Comparison of ENCODE assay signal across 1 cellular context in genomic region chr19:12544401-12544876, GRCh38.
A peak's percentile ranks its signal among the peaks of the same experiment; 100 is the strongest.
TF ChIP-seq lines count a peak whose summit lies in the region.

No MANE protein-coding gene starts in this region.

TF ChIP-seq in K562, 482 proteins besides CTCF, POLR2A, EP300 and RAD21 (continued from another document and continues in another):
- TF ChIP-seq TFAP4 (CRISPR knock-in tag; IDR thresholded peaks at IDR 0.05; ENCODE audit: borderline replicate concordance): peak; percentile 85; the same call in 1 of the 2 replicates
- no peak for TF ChIP-seq ZC3H8 (IDR thresholded peaks at IDR 0.05)
- peak; percentile 92 for TF ChIP-seq LEF1 (IDR thresholded peaks at IDR 0.05)
- peak; percentile 99 for TF ChIP-seq SMARCA4 (IDR thresholded peaks at IDR 0.05)
- TF ChIP-seq ZBTB33 (CRISPR knock-in tag; IDR thresholded peaks at IDR 0.05): no peak
- TF ChIP-seq FOXP1 (CRISPR knock-in tag; IDR thresholded peaks at IDR 0.05): 0 out of 2 replicates have a peak, but pooled peaks have one; percentile 25
- no peak for TF ChIP-seq ZNF280B (CRISPR knock-in tag; IDR thresholded peaks at IDR 0.05)
- no peak for TF ChIP-seq MECOM (CRISPR knock-in tag; IDR thresholded peaks at IDR 0.05)
- TF ChIP-seq ZNF589 (CRISPR knock-in tag; IDR thresholded peaks at IDR 0.05; ENCODE audit: low read depth): 0 out of 2 replicates have a peak, but pooled peaks have one; percentile 75
- no peak for TF ChIP-seq CAMTA2 (CRISPR knock-in tag; conservative IDR thresholded peaks at IDR 0.05)
- no peak for TF ChIP-seq NFXL1 (CRISPR knock-in tag; IDR thresholded peaks at IDR 0.05)
- TF ChIP-seq FOXM1 (IDR thresholded peaks at IDR 0.05; ENCODE audit: low read depth): peak; percentile 94
- TF ChIP-seq FOXM1 (CRISPR knock-in tag; IDR thresholded peaks at IDR 0.05; ENCODE audit: low read depth): no peak
- TF ChIP-seq KDM2B (CRISPR knock-in tag; IDR thresholded peaks at IDR 0.05): no peak
- TF ChIP-seq GABPB2 (CRISPR knock-in tag; conservative IDR thresholded peaks at IDR 0.05): no peak
- peak; percentile 81; the same call in 1 of the 2 replicates for TF ChIP-seq JUN (IDR thresholded peaks at IDR 0.05; ENCODE audit: borderline replicate concordance, low read depth, low read length)
- no peak for TF ChIP-seq JUN (CRISPR knock-in tag; IDR thresholded peaks at IDR 0.05; ENCODE audit: borderline replicate concordance)
- TF ChIP-seq ZNF174 (CRISPR knock-in tag; IDR thresholded peaks at IDR 0.05): no peak
- no peak for TF ChIP-seq ZFP91 (CRISPR knock-in tag; IDR thresholded peaks at IDR 0.05)
- no peak for TF ChIP-seq E2F1 (CRISPR knock-in tag; IDR thresholded peaks at IDR 0.05)
- TF ChIP-seq EP400 (IDR thresholded peaks at IDR 0.05): peak; percentile 74
- no peak for TF ChIP-seq SMARCB1 (IDR thresholded peaks at IDR 0.05; ENCODE audit: insufficient read length, low read depth)
- TF ChIP-seq POLR3A (IDR thresholded peaks at IDR 0.05; ENCODE audit: borderline replicate concordance, extremely low read depth, insufficient read depth, insufficient read length): no peak
- TF ChIP-seq ZBTB17 (CRISPR knock-in tag; IDR thresholded peaks at IDR 0.05): peak; percentile 73; the same call in 1 of the 2 replicates
- TF ChIP-seq HMGXB4 (CRISPR knock-in tag; IDR thresholded peaks at IDR 0.05): no peak
- no peak for TF ChIP-seq KAT8 (IDR thresholded peaks at IDR 0.05; ENCODE audit: low read depth)
- TF ChIP-seq FUS (optimal IDR thresholded peaks at IDR 0.05; ENCODE audit: low read depth, low read length): no peak
- no peak for TF ChIP-seq YBX1 (IDR thresholded peaks at IDR 0.05)
- peak in 1 of 2 experiments; percentile 95; a peak in 2 of 4 replicates for TF ChIP-seq ZMIZ1 (IDR thresholded peaks at IDR 0.05; ENCODE audit: low read depth in 2 of 2, low read length in 2 of 2)
- TF ChIP-seq NFYB (IDR thresholded peaks at IDR 0.05; ENCODE audit: extremely low read depth, insufficient read length): no peak
- peak; percentile 97 for TF ChIP-seq SMARCE1 (IDR thresholded peaks at IDR 0.05)
- TF ChIP-seq C11orf30 (IDR thresholded peaks at IDR 0.05; ENCODE audit: low read depth): peak; percentile 78
- TF ChIP-seq SAP30 (IDR thresholded peaks at IDR 0.05; ENCODE audit: borderline replicate concordance, insufficient read depth, low read depth, low read length, poor library complexity, severe bottlenecking): no peak
- TF ChIP-seq CHD1 (IDR thresholded peaks at IDR 0.05; ENCODE audit: low read length): no peak
- no peak for TF ChIP-seq PCBP1 (IDR thresholded peaks at IDR 0.05; ENCODE audit: low read depth, low read length, poor library complexity, severe bottlenecking)
- TF ChIP-seq RCOR1 (IDR thresholded peaks at IDR 0.05; ENCODE audit: borderline replicate concordance in 1 of 2, low read depth in 2 of 2, low read length in 2 of 2): peak; percentile 33 to 86; a peak in 3 of 4 replicates
- peak; percentile 35; the same call in 1 of the 2 replicates for TF ChIP-seq ZNF263 (CRISPR knock-in tag; IDR thresholded peaks at IDR 0.05; ENCODE audit: borderline replicate concordance)
- no peak for TF ChIP-seq SAFB2 (IDR thresholded peaks at IDR 0.05; ENCODE audit: borderline replicate concordance, low read depth, low read length, severe bottlenecking)
- TF ChIP-seq ATF3 (IDR thresholded peaks at IDR 0.05): peak; percentile 80; the same call in 1 of the 2 replicates
- TF ChIP-seq ATF3 (CRISPR knock-in tag; conservative IDR thresholded peaks at IDR 0.05): peak; percentile 75; the same call in 1 of the 2 replicates
- TF ChIP-seq ZNF668 (CRISPR knock-in tag; IDR thresholded peaks at IDR 0.05): no peak
- TF ChIP-seq RERE (CRISPR knock-in tag; IDR thresholded peaks at IDR 0.05; ENCODE audit: borderline replicate concordance): no peak
- TF ChIP-seq GTF2F1 (IDR thresholded peaks at IDR 0.05; ENCODE audit: low read depth, low read length): no peak
- TF ChIP-seq EGR1 (conservative IDR thresholded peaks at IDR 0.05): peak; percentile 96
